ENCODE assay signal across 8 cellular contexts in genomic region chr5:42994285-42995151, GRCh38. TPM values are rescaled to one million over a fixed set of nuclear protein-coding genes. Genes with fewer than 3 reads are reported as not detected.
DNase-seq lines count a peak whose midpoint lies in the region; ATAC-seq and TF ChIP-seq lines count a peak whose summit lies in the region.

No MANE protein-coding gene starts in this region.

- peak; percentile 57 to 86 (median 81) for TF ChIP-seq CTCF in sigmoid colon (IDR thresholded peaks at IDR 0.05)

- TF ChIP-seq EP300 in sigmoid colon (IDR thresholded peaks at IDR 0.05) = no peak

- H3K36me3 ChIP-seq in HUES48 (ENCODE audit: control insufficient read depth, insufficient read depth, low read length) (no peaks in the 10 kb centered on the region), sigmoid colon (no peaks in the 10 kb centered on the region)

- peak overlapping the region; percentile 100 for H3K27ac Mint-ChIP-seq in T-cell

- H3K9me3 ChIP-seq in HUES48 (ENCODE audit: control insufficient read depth, insufficient read depth, low read length) = no peaks in the 10 kb centered on the region
- H3K9me3 ChIP-seq in sigmoid colon = peaks cover 0 to 3% (median 0%) of the 10 kb centered on the region in 4 donors

- peaks cover 29 to 37% (median 35%) of the 10 kb centered on the region in 3 donors for H3K4me1 Mint-ChIP-seq in T-cell

- H3K4me1 ChIP-seq in HUES48 (ENCODE audit: control insufficient read depth, insufficient read depth, low read length) (0 out of 2 replicates have a peak, but pooled peaks cover 3% of the 10 kb centered on the region), sigmoid colon (peaks cover 0 to 28% (median 16%) of the 10 kb centered on the region in 4 donors)

- H3K27me3 ChIP-seq in HUES48 (ENCODE audit: control insufficient read depth, insufficient read depth, low read length) (peaks cover 100% of the 10 kb centered on the region), sigmoid colon (peaks cover 46 to 100% (median 90%) of the 10 kb centered on the region in 3 donors)

- 3 to 10% methylated on average over 47 of the region's 47 CpGs for WGBS in sigmoid colon, 2 donors

- H3K27me3 Mint-ChIP-seq in T-cell = no peaks in the 10 kb centered on the region

- no peaks in the 10 kb centered on the region for H3K9me3 Mint-ChIP-seq in T-cell

- POLR2A ChIA-PET in T-cell (lab: Charles Lee) = interaction anchor here (0.7 to 5.1 kb wide), 19 partner anchors 13 to 490 kb away, joined by 3 to 122 read pairs (median 8); partner anchors contain the start of genes HMGCS1 (in 1 of the 2) and ZNF131 (in 1 of the 2)

- H3K4me3 ChIP-seq in HUES48 (ENCODE audit: low read depth, low read length) (peak overlapping the region; percentile 44), sigmoid colon (peak overlapping the region; percentile 10 to 53 (median 29))

- no peak for TF ChIP-seq POLR2A in sigmoid colon (IDR thresholded peaks at IDR 0.05)

- peak; percentile 53 for DNase-seq in COLO829 (ENCODE audit: low spot score)
- DNase-seq in T-cell = peak; percentile 73 to 89 (median 82)
- peak in 38 of 56 donors; percentile 4 to 81 (median 36) for DNase-seq in amygdala (lab: John Stamatoyannopoulos, UW)
- DNase-seq in hypothalamus (lab: John Stamatoyannopoulos, UW) = peak in 29 of 51 donors; percentile 10 to 68 (median 38)
- DNase-seq in sigmoid colon = peak; percentile 90
- no peak for DNase-seq in NCI-H1930 (lab: John Stamatoyannopoulos, UW)

- no peaks in the 10 kb centered on the region for H3K36me3 Mint-ChIP-seq in T-cell

- H3K9ac ChIP-seq in HUES48 (ENCODE audit: low read depth, low read length) = no peak overlapping the region

- H3K27ac ChIP-seq in HUES48 (ENCODE audit: low read depth, low read length) (no peak overlapping the region), sigmoid colon (peak overlapping the region; percentile 61 to 88 (median 73))

- CTCF ChIA-PET in T-cell (lab: Charles Lee) = interaction anchor here (0.6 to 10.3 kb wide), 17 partner anchors 12 to 489 kb away, joined by 3 to 146 read pairs (median 8); partner anchors contain the start of genes HMGCS1 (in 1 of the 2), TMEM267 (in 1 of the 2) and ZNF131 (in 1 of the 2)

- intact Hi-C loops in sigmoid colon (cut with DNase I) = loop anchor here (2.0 to 10.0 kb wide), 5 partner anchors 46 to 320 kb away; partner anchors contain the start of genes ANXA2R, HMGCS1 and ZNF131

- H3K4me3 Mint-ChIP-seq in T-cell = peak overlapping the region; percentile 99 to 100 (median 100)

- ATAC-seq in GM21360 (IDR thresholded peaks at IDR 0.05; ENCODE audit: unreplicated experiment) (peak; percentile 53), T-cell (replicated peaks in 1 of 4) (peak; percentile 62 to 72 (median 66))

RNA-seq across cellular contexts. Expression of gene ANXA2R, which starts 45.6 kb away (rescaled TPM):
- total RNA-seq in T-cell = 10 to 100 TPM; 47.8 to 64.1 (median 53.1) TPM
- total RNA-seq in sigmoid colon = 1 to 10 TPM; 1.8 to 4.4 (median 3.7) TPM
- polyA plus RNA-seq in sigmoid colon = 10 to 100 TPM in 1 of 3 donors, 1 to 10 TPM in 1, under 1 TPM in 1; 0.69 to 12.4 (median 1.8) TPM

Comparison
In these comparisons a context has a peak if more than half of its experiments do, and no peak if none do; other contexts are left out.
1. DNase-seq: peak in COLO829 (single experiment), T-cell (34 of 34), amygdala (38 of 56), hypothalamus (29 of 51) and sigmoid colon (single experiment); none in NCI-H1930 (0 of 2).
2. RNA of gene ANXA2R, which starts 45.6 kb away (total RNA-seq): 47.8 to 64.1 TPM in T-cell; 1.8 to 4.4 TPM in sigmoid colon; every median in the first group is over 4 times any median in the second.